In the genomic region with DNA sequence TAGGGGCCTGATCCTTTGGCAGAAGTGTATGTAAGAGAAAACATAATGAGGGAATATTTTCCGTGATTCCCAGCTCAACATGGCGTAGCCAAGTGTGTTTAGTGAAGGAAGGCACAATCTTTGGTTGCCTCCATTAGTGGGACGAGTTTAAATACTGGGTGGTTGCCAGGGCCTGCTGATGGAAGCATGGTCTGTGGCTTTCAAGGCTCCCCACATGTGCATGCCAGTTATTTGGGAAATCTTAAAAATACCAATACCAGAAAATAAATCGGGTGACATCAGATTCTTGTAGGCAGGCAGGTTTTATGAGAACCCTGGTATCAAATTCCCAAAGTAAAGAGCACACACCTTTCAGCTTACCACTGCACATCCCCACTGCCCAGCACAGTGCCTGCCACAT, we compare ENCODE assay signal across 14 cellular contexts. TPM values are rescaled to one million over a fixed set of nuclear protein-coding genes. Genes with fewer than 3 reads are reported as not detected.
DNase-seq lines count a peak whose midpoint lies in the region; ATAC-seq and TF ChIP-seq lines count a peak whose summit lies in the region.
"Had no signal": no experiment of that assay in that cellular context is flagged by ENCODE, and none has a peak within 500 bp of the region (broad histone marks: within the 10 kb centered on the region; RNA-seq: fewer than 3 reads in every experiment).

No MANE protein-coding gene starts in this region.

- peaks cover 34% of the 10 kb centered on the region for H3K36me3 Mint-ChIP-seq in activated naive CD4-positive, alpha-beta T cell treated with anti-CD3 and anti-CD28 coated beads, Interleukin-2, amount 50 U/mL, for 24 hours
- H3K36me3 Mint-ChIP-seq in activated naive CD4-positive, alpha-beta T cell treated with anti-CD3 and anti-CD28 coated beads, Interleukin-2, amount 50 U/mL, for 72 hours, result peaks cover 38 to 61% of the 10 kb centered on the region in 2 donors
- peaks cover 57% of the 10 kb centered on the region for H3K36me3 Mint-ChIP-seq in activated CD4-positive, alpha-beta memory T cell treated with anti-CD3 and anti-CD28 coated beads for 36 hours

- peaks cover 7% of the 10 kb centered on the region for H3K36me3 ChIP-seq in hepatocyte (replicated peaks; ENCODE audit: insufficient read depth, low read depth)

- H3K9me3 ChIP-seq in hepatocyte (ENCODE audit: low read depth), result no peaks in the 10 kb centered on the region

- no peaks in the 10 kb centered on the region for H3K27me3 ChIP-seq in hepatocyte

- 93% methylated on average over 4 of the region's 4 CpGs for WGBS in hepatocyte (ENCODE audit: low lambda C conversion rate, missing lambda C conversion rate)

- no peaks in the 10 kb centered on the region for H3K27me3 Mint-ChIP-seq in activated naive CD4-positive, alpha-beta T cell treated with anti-CD3 and anti-CD28 coated beads, Interleukin-2, amount 50 U/mL, for 24 hours
- H3K27me3 Mint-ChIP-seq in activated CD4-positive, alpha-beta memory T cell treated with anti-CD3 and anti-CD28 coated beads for 36 hours, result no peaks in the 10 kb centered on the region
- H3K27me3 Mint-ChIP-seq in stimulated activated naive CD8-positive, alpha-beta T cell treated with anti-CD3 and anti-CD28 coated beads, Interleukin-15, amount 100 ng/mL, for 72 hours, result no peaks in the 10 kb centered on the region

- CTCF ChIA-PET in activated CD4-positive, alpha-beta memory T cell treated with anti-CD3 and anti-CD28 coated beads for 36 hours (lab: Charles Lee), result interaction anchor here (1.8 kb wide), 1 partner anchor 9 kb away, joined by 5 read pairs; no protein-coding TSS in a partner anchor

- no peak overlapping the region for H3K4me2 ChIP-seq in hepatocyte

- peak overlapping the region; percentile 80 for H3K27ac Mint-ChIP-seq in activated naive CD4-positive, alpha-beta T cell treated with anti-CD3 and anti-CD28 coated beads, Interleukin-2, amount 50 U/mL, for 24 hours
- H3K27ac Mint-ChIP-seq in activated naive CD4-positive, alpha-beta T cell treated with anti-CD3 and anti-CD28 coated beads, Interleukin-2, amount 50 U/mL, for 72 hours, result peak overlapping the region in 1 of 2 donors; percentile 17
- peak overlapping the region; percentile 69 for H3K27ac Mint-ChIP-seq in activated CD4-positive, alpha-beta memory T cell treated with anti-CD3 and anti-CD28 coated beads for 36 hours
- peak overlapping the region; percentile 27 to 78 for H3K27ac Mint-ChIP-seq in stimulated activated naive CD8-positive, alpha-beta T cell treated with anti-CD3 and anti-CD28 coated beads, Interleukin-15, amount 100 ng/mL, for 72 hours

- H3K4me3 ChIP-seq in hepatocyte, result no peak overlapping the region

- no peaks in the 10 kb centered on the region for H3K9me2 ChIP-seq in hepatocyte (replicated peaks; ENCODE audit: insufficient read depth)

- POLR2A ChIA-PET in activated CD4-positive, alpha-beta memory T cell treated with anti-CD3 and anti-CD28 coated beads for 36 hours (lab: Charles Lee), result interaction anchor here (0.9 kb wide), 1 partner anchor 194 kb away, joined by 3 read pairs; no protein-coding TSS in a partner anchor

- no peak overlapping the region for H3K4me3 Mint-ChIP-seq in activated naive CD4-positive, alpha-beta T cell treated with anti-CD3 and anti-CD28 coated beads, Interleukin-2, amount 50 U/mL, for 24 hours
- no peak overlapping the region for H3K4me3 Mint-ChIP-seq in activated CD4-positive, alpha-beta memory T cell treated with anti-CD3 and anti-CD28 coated beads for 36 hours
- no peak overlapping the region for H3K4me3 Mint-ChIP-seq in stimulated activated naive CD8-positive, alpha-beta T cell treated with anti-CD3 and anti-CD28 coated beads, Interleukin-15, amount 100 ng/mL, for 72 hours

- DNase-seq in activated naive CD4-positive, alpha-beta T cell treated with anti-CD3 and anti-CD28 coated beads, Interleukin-2, amount 50 U/mL, for 72 hours (ENCODE audit: low spot score in 2 of 2), result no peak
- DNase-seq in activated CD4-positive, alpha-beta memory T cell treated with anti-CD3 and anti-CD28 coated beads for 36 hours, result no peak
- no peak for DNase-seq in hepatocyte (ENCODE audit: low spot score)
- DNase-seq in stimulated activated naive CD8-positive, alpha-beta T cell treated with anti-CD3 and anti-CD28 coated beads, Interleukin-15, amount 100 ng/mL, for 72 hours, result no peak
- no peak for DNase-seq in NCI-H2081 (lab: John Stamatoyannopoulos, UW)
- no peak for DNase-seq in NCI-H69 (lab: John Stamatoyannopoulos, UW)
- no peak for DNase-seq in substantia nigra (lab: John Stamatoyannopoulos, UW)
- DNase-seq: activated CD4-positive, CD25-positive, alpha-beta regulatory T cell treated with anti-CD3 and anti-CD28 coated beads, Interleukin-2, amount 50 U/mL, for 72 hours; caudate nucleus; DMS53; head of caudate nucleus; left colon; MV-4-11 had no signal

- intact Hi-C loops in activated CD4-positive, alpha-beta memory T cell treated with anti-CD3 and anti-CD28 coated beads for 36 hours (cut with micrococcal nuclease), result no loop called here

- no peaks in the 10 kb centered on the region for H3K9me3 Mint-ChIP-seq in activated naive CD4-positive, alpha-beta T cell treated with anti-CD3 and anti-CD28 coated beads, Interleukin-2, amount 50 U/mL, for 24 hours
- H3K9me3 Mint-ChIP-seq in activated naive CD4-positive, alpha-beta T cell treated with anti-CD3 and anti-CD28 coated beads, Interleukin-2, amount 50 U/mL, for 72 hours, result no peaks in the 10 kb centered on the region
- no peaks in the 10 kb centered on the region for H3K9me3 Mint-ChIP-seq in activated CD4-positive, alpha-beta memory T cell treated with anti-CD3 and anti-CD28 coated beads for 36 hours
- H3K9me3 Mint-ChIP-seq in stimulated activated naive CD8-positive, alpha-beta T cell treated with anti-CD3 and anti-CD28 coated beads, Interleukin-15, amount 100 ng/mL, for 72 hours, result no peaks in the 10 kb centered on the region

- TF ChIP-seq CTCF in hepatocyte (IDR thresholded peaks at IDR 0.05; ENCODE audit: poor library complexity), result no peak

- peak overlapping the region; percentile 97 for H3K27ac ChIP-seq in hepatocyte
- H3K27ac ChIP-seq in substantia nigra (ENCODE audit: low read depth, low read length, poor library complexity, severe bottlenecking), result no peak overlapping the region

- H2AFZ ChIP-seq in hepatocyte, result no peak overlapping the region

- H3K79me2 ChIP-seq in hepatocyte, result peaks cover 80% of the 10 kb centered on the region

- H4K20me1 ChIP-seq in hepatocyte (ENCODE audit: insufficient read depth, poor library complexity, severe bottlenecking), result peaks cover 6% of the 10 kb centered on the region

- ATAC-seq in activated naive CD4-positive, alpha-beta T cell treated with anti-CD3 and anti-CD28 coated beads, Interleukin-2, amount 50 U/mL, for 72 hours, result no peak
- no peak for ATAC-seq in stimulated activated naive CD8-positive, alpha-beta T cell treated with anti-CD3 and anti-CD28 coated beads, Interleukin-15, amount 100 ng/mL, for 72 hours
- ATAC-seq: left colon had no signal

- H3K4me1 ChIP-seq in hepatocyte (ENCODE audit: insufficient read depth), result peaks cover 23% of the 10 kb centered on the region

- H3K4me1 Mint-ChIP-seq in activated naive CD4-positive, alpha-beta T cell treated with anti-CD3 and anti-CD28 coated beads, Interleukin-2, amount 50 U/mL, for 24 hours, result peaks cover 93% of the 10 kb centered on the region
- H3K4me1 Mint-ChIP-seq in activated CD4-positive, alpha-beta memory T cell treated with anti-CD3 and anti-CD28 coated beads for 36 hours (ENCODE audit: low read depth), result peaks cover 74% of the 10 kb centered on the region
- peaks cover 87% of the 10 kb centered on the region for H3K4me1 Mint-ChIP-seq in stimulated activated naive CD8-positive, alpha-beta T cell treated with anti-CD3 and anti-CD28 coated beads, Interleukin-15, amount 100 ng/mL, for 72 hours

RNA-seq across cellular contexts. Expression of a gene that starts 7.1 kb away (rescaled TPM):
- 100 to 1,000 TPM; 485 to 498 TPM for total RNA-seq in activated naive CD4-positive, alpha-beta T cell treated with anti-CD3 and anti-CD28 coated beads, Interleukin-2, amount 50 U/mL, for 72 hours
- 100 to 1,000 TPM; 538 to 542 TPM for total RNA-seq in activated CD4-positive, alpha-beta memory T cell treated with anti-CD3 and anti-CD28 coated beads for 36 hours
- 456 and 458 TPM in 2 replicates for total RNA-seq in hepatocyte
- polyA plus RNA-seq in hepatocyte, result 692 and 695 TPM in 2 replicates

RNA-seq across cellular contexts. Expression of a gene that starts 7.2 kb away (rescaled TPM):
- total RNA-seq in activated naive CD4-positive, alpha-beta T cell treated with anti-CD3 and anti-CD28 coated beads, Interleukin-2, amount 50 U/mL, for 72 hours, result 100 to 1,000 TPM; 294 to 358 TPM
- 100 to 1,000 TPM; 335 to 339 TPM for total RNA-seq in activated CD4-positive, alpha-beta memory T cell treated with anti-CD3 and anti-CD28 coated beads for 36 hours
- total RNA-seq in hepatocyte, result 478 and 519 TPM in 2 replicates
- 671 and 721 TPM in 2 replicates for polyA plus RNA-seq in hepatocyte

RNA-seq across cellular contexts. Expression of a gene that starts 35.0 kb away (rescaled TPM):
- 1 to 10 TPM; 1.8 to 1.9 TPM for total RNA-seq in activated naive CD4-positive, alpha-beta T cell treated with anti-CD3 and anti-CD28 coated beads, Interleukin-2, amount 50 U/mL, for 72 hours
- 1 to 10 TPM in 1 of 2 experiments, under 1 TPM in 1; 0.90 to 1.2 TPM for total RNA-seq in activated CD4-positive, alpha-beta memory T cell treated with anti-CD3 and anti-CD28 coated beads for 36 hours
- total RNA-seq in hepatocyte, result 1.1 and 1.6 TPM in 2 replicates
- polyA plus RNA-seq in hepatocyte, result 1.4 and 1.8 TPM in 2 replicates
